In genomic region chr1:19922015-19922688, GRCh38 we compare ENCODE assay signal across 22 cellular contexts. TPM values are rescaled to one million over a fixed set of nuclear protein-coding genes. Genes with fewer than 3 reads are reported as not detected.
DNase-seq lines count a peak whose midpoint lies in the region; ATAC-seq, FAIRE-seq and TF ChIP-seq lines count a peak whose summit lies in the region.
"Had no signal": no experiment of that assay in that cellular context is flagged by ENCODE, and none has a peak within 500 bp of the region (broad histone marks: within the 10 kb centered on the region; RNA-seq: fewer than 3 reads in every experiment).

No MANE protein-coding gene starts in this region.

- CTCF ChIA-PET in activated CD8-positive, alpha-beta T cell treated with anti-CD3 and anti-CD28 coated beads, Interleukin-2, amount 10 ng/mL, durations not matched to agents 7 days and 5 days (lab: Charles Lee) = interaction anchor here (1.8 to 7.6 kb wide), 2 partner anchors 40 to 230 kb away, joined by 5 to 74 read pairs; partner anchors contain the start of gene OTUD3
- CTCF ChIA-PET in activated CD8-positive, alpha-beta T cell treated with anti-CD3 and anti-CD28 coated beads for 36 hours (lab: Charles Lee) = interaction anchor here (0.8 to 7.1 kb wide), 5 partner anchors 160 to 274 kb away, joined by 3 to 86 read pairs (median 3); no protein-coding TSS in a partner anchor
- CTCF ChIA-PET in K562 (lab: Yijun Ruan, JAX; ENCODE audit: low intra/inter-chr PET ratio) = no interaction called here

- no peak for TF ChIP-seq POLR2A in K562 (conservative IDR thresholded peaks at IDR 0.05)

- H3K27ac ChIP-seq in K562 (ENCODE audit: extremely low read depth, low read depth, low read length) = no peak overlapping the region
- H3K27ac ChIP-seq in trophoblast cell (ENCODE audit: low read depth, low read length) = no peak overlapping the region
- H3K27ac ChIP-seq in psoas muscle = no peak overlapping the region
- H3K27ac ChIP-seq: BLaER1, GM23248 had no signal

- no peak for TF ChIP-seq CTCF in activated CD8-positive, alpha-beta T cell treated with anti-CD3 and anti-CD28 coated beads for 36 hours (IDR thresholded peaks at IDR 0.05)
- TF ChIP-seq CTCF in K562 (IDR thresholded peaks at IDR 0.05 in 2 of 3, conservative IDR thresholded peaks at IDR 0.05 in 1 of 3; ENCODE audit: insufficient read depth in 2 of 3, low read depth in 1 of 3, low read length in 3 of 3) (no peak), psoas muscle (IDR thresholded peaks at IDR 0.05) (no peak)

- POLR2A ChIA-PET in activated CD8-positive, alpha-beta T cell treated with anti-CD3 and anti-CD28 coated beads, Interleukin-2, amount 10 ng/mL, durations not matched to agents 7 days and 5 days (lab: Charles Lee) = interaction anchor here (0.9 kb wide), 1 partner anchor 40 kb away, joined by 4 read pairs; the partner anchor contains the start of gene OTUD3
- POLR2A ChIA-PET in activated CD8-positive, alpha-beta T cell treated with anti-CD3 and anti-CD28 coated beads for 36 hours (lab: Charles Lee) = no interaction called here
- POLR2A ChIA-PET in K562 (lab: Yijun Ruan, JAX) = interaction anchor here (1.1 to 1.3 kb wide), 2 partner anchors 12 to 44 kb away, joined by 3 to 4 read pairs; no protein-coding TSS in a partner anchor

- no peak for TF ChIP-seq RAD21 in K562 (CRISPR knock-in tag; conservative IDR thresholded peaks at IDR 0.05 in 1 of 2, IDR thresholded peaks at IDR 0.05 in 1 of 2)

- H3K14ac ChIP-seq in trophoblast cell (ENCODE audit: low read length) = no peak overlapping the region

- no peak overlapping the region for H3K18ac ChIP-seq in trophoblast cell (ENCODE audit: low read length)

- no peaks in the 10 kb centered on the region for H4K20me1 ChIP-seq in K562 (replicated peaks; ENCODE audit: control insufficient read depth, insufficient read depth, low read length)
- H4K20me1 ChIP-seq: BLaER1 had no signal

- H3K27me3 ChIP-seq in K562 (ENCODE audit: control insufficient read depth in 2 of 2, insufficient read depth in 2 of 2, low read length in 2 of 2) (peaks cover 26 to 62% of the 10 kb centered on the region in 2 experiments; a peak in 4 of 5 replicates), trophoblast cell (ENCODE audit: insufficient read depth, low read length) (no peaks in the 10 kb centered on the region), psoas muscle (ENCODE audit: insufficient read depth in 3 of 3, low read length in 2 of 3) (peaks cover 0 to 6% (median 2%) of the 10 kb centered on the region in 3 donors)
- H3K27me3 ChIP-seq: BLaER1 had no signal

- no TSS peak for BruUV-seq in K562 (replicated peaks; lab: Mats Ljungman, UMichigan)

- no peak for TF ChIP-seq EP300 in K562 (IDR thresholded peaks at IDR 0.05; ENCODE audit: low read length)

- H3K9ac ChIP-seq in K562 (ENCODE audit: insufficient read depth in 1 of 2, low read depth in 2 of 2, low read length in 2 of 2) (0 out of 4 replicates have a peak overlapping the region, but pooled peaks of 1 of the 2 experiments have one; percentile 13), trophoblast cell (ENCODE audit: low read length) (no peak overlapping the region)
- H3K9ac ChIP-seq: BLaER1, GM23248 had no signal

- H3K9me1 ChIP-seq in K562 (ENCODE audit: control insufficient read depth, insufficient read depth, low read length) = no peaks in the 10 kb centered on the region

- no peak for DNase-seq in activated CD8-positive, alpha-beta T cell treated with anti-CD3 and anti-CD28 coated beads, Interleukin-2, amount 10 ng/mL, durations not matched to agents 7 days and 5 days
- no peak for DNase-seq in activated CD8-positive, alpha-beta T cell treated with anti-CD3 and anti-CD28 coated beads for 36 hours
- peak; percentile 35 for DNase-seq in LoVo (ENCODE audit: low spot score)
- DNase-seq in K562 (ENCODE audit: extremely low read depth in 1 of 4, low spot score in 3 of 4) = peak in 2 of 4 experiments; percentile 12 to 19
- DNase-seq in trophoblast cell = peak; percentile 48 to 77
- DNase-seq in Kasumi-1 (lab: John Stamatoyannopoulos, UW) = no peak
- no peak for DNase-seq in psoas muscle
- DNase-seq: CD4-positive, alpha-beta memory T cell; GDM1; GM23248; KBM-7; NCI-H1417 treated with DMSO at 0.1 percent for 48 hours; NCI-H1930; NK-92 treated with Interleukin-12 subunit alpha and Interleukin-12 subunit beta, amount 100 ng/mL, for 24 hours; Right ventricle myocardium superior; SW 1271 had no signal

- H3K4me1 ChIP-seq in K562 (replicated peaks in 1 of 2; ENCODE audit: control insufficient read depth in 2 of 2, insufficient read depth in 2 of 2, low read length in 2 of 2) (peaks cover 0 to 8% of the 10 kb centered on the region in 2 experiments; a peak in 2 of 5 replicates), trophoblast cell (ENCODE audit: control insufficient read depth in 1 of 2, insufficient read depth in 2 of 2, low read length in 2 of 2) (peaks cover 9 to 15% of the 10 kb centered on the region in 2 experiments), psoas muscle (no peaks in the 10 kb centered on the region)

- FAIRE-seq in K562 (lab: Jason Lieb, UNC) = no peak
- FAIRE-seq: RCC 7860 had no signal

- no peak overlapping the region for H3K4me3 Mint-ChIP-seq in activated CD8-positive, alpha-beta T cell treated with anti-CD3 and anti-CD28 coated beads, Interleukin-2, amount 10 ng/mL, durations not matched to agents 7 days and 5 days
- no peak overlapping the region for H3K4me3 Mint-ChIP-seq in activated CD8-positive, alpha-beta T cell treated with anti-CD3 and anti-CD28 coated beads for 36 hours
- H3K4me3 Mint-ChIP-seq: CD4-positive, alpha-beta memory T cell had no signal

- H3K36me3 ChIP-seq in K562 (ENCODE audit: control insufficient read depth, insufficient read depth, low read length) (no peaks in the 10 kb centered on the region), trophoblast cell (ENCODE audit: control insufficient read depth in 1 of 2, insufficient read depth in 2 of 2, low read length in 2 of 2) (no peaks in the 10 kb centered on the region), psoas muscle (ENCODE audit: insufficient read depth in 1 of 2, low read depth in 1 of 2) (no peaks in the 10 kb centered on the region)
- H3K36me3 ChIP-seq: BLaER1 had no signal

- H4K8ac ChIP-seq in trophoblast cell (ENCODE audit: low read depth, low read length) = no peak overlapping the region

- H3K79me1 ChIP-seq in trophoblast cell (ENCODE audit: low read length) = peaks cover 8% of the 10 kb centered on the region

- H3K4me2 ChIP-seq in K562 (ENCODE audit: insufficient read depth, low read length) = no peak overlapping the region
- H3K4me2 ChIP-seq in trophoblast cell (ENCODE audit: low read length) = no peak overlapping the region
- H3K4me2 ChIP-seq: BLaER1 had no signal

- no peak overlapping the region for H3K27ac Mint-ChIP-seq in activated CD8-positive, alpha-beta T cell treated with anti-CD3 and anti-CD28 coated beads, Interleukin-2, amount 10 ng/mL, durations not matched to agents 7 days and 5 days
- H3K27ac Mint-ChIP-seq in activated CD8-positive, alpha-beta T cell treated with anti-CD3 and anti-CD28 coated beads for 36 hours = no peak overlapping the region
- H3K27ac Mint-ChIP-seq: CD4-positive, alpha-beta memory T cell had no signal

- H3K9me3 Mint-ChIP-seq in activated CD8-positive, alpha-beta T cell treated with anti-CD3 and anti-CD28 coated beads, Interleukin-2, amount 10 ng/mL, durations not matched to agents 7 days and 5 days (ENCODE audit: insufficient read depth) = no peaks in the 10 kb centered on the region
- no peaks in the 10 kb centered on the region for H3K9me3 Mint-ChIP-seq in activated CD8-positive, alpha-beta T cell treated with anti-CD3 and anti-CD28 coated beads for 36 hours
- H3K9me3 Mint-ChIP-seq: CD4-positive, alpha-beta memory T cell had no signal

- no peak overlapping the region for H3K4me3 ChIP-seq in K562
- H3K4me3 ChIP-seq in trophoblast cell (ENCODE audit: low read depth, low read length) = no peak overlapping the region
- no peak overlapping the region for H3K4me3 ChIP-seq in psoas muscle
- H3K4me3 ChIP-seq: BLaER1, GM23248 had no signal

- intact Hi-C loops in activated CD8-positive, alpha-beta T cell treated with anti-CD3 and anti-CD28 coated beads for 36 hours (cut with micrococcal nuclease) = no loop called here
- intact Hi-C loops in K562 (cut with micrococcal nuclease) = no loop called here
- intact Hi-C loops in psoas muscle (cut with DNase I) = no loop called here

- H3K4me1 Mint-ChIP-seq in activated CD8-positive, alpha-beta T cell treated with anti-CD3 and anti-CD28 coated beads, Interleukin-2, amount 10 ng/mL, durations not matched to agents 7 days and 5 days (ENCODE audit: low read depth) = peaks cover 4% of the 10 kb centered on the region
- H3K4me1 Mint-ChIP-seq in activated CD8-positive, alpha-beta T cell treated with anti-CD3 and anti-CD28 coated beads for 36 hours (ENCODE audit: low read depth) = peaks cover 4% of the 10 kb centered on the region

- H2AK5ac ChIP-seq in trophoblast cell (ENCODE audit: low read length) = no peak overlapping the region

- no peaks in the 10 kb centered on the region for H3K36me3 Mint-ChIP-seq in activated CD8-positive, alpha-beta T cell treated with anti-CD3 and anti-CD28 coated beads, Interleukin-2, amount 10 ng/mL, durations not matched to agents 7 days and 5 days (ENCODE audit: low read depth)
- no peaks in the 10 kb centered on the region for H3K36me3 Mint-ChIP-seq in activated CD8-positive, alpha-beta T cell treated with anti-CD3 and anti-CD28 coated beads for 36 hours (ENCODE audit: low read depth)
- H3K36me3 Mint-ChIP-seq: CD4-positive, alpha-beta memory T cell had no signal

- no peak overlapping the region for H2BK12ac ChIP-seq in trophoblast cell (ENCODE audit: low read length)

- no peak overlapping the region for H4K12ac ChIP-seq in trophoblast cell (ENCODE audit: low read depth, low read length)

- H2AFZ ChIP-seq in K562 (ENCODE audit: low read depth, low read length) (no peak overlapping the region), trophoblast cell (ENCODE audit: insufficient read depth, low read length, poor library complexity) (no peak overlapping the region)
- H2AFZ ChIP-seq: GM23248 had no signal

- ATAC-seq in activated CD8-positive, alpha-beta T cell treated with anti-CD3 and anti-CD28 coated beads, Interleukin-2, amount 10 ng/mL, durations not matched to agents 7 days and 5 days = peak; percentile 8
- ATAC-seq in activated CD8-positive, alpha-beta T cell treated with anti-CD3 and anti-CD28 coated beads for 36 hours = no peak
- no peak; the same call in 2 of the 3 replicates for ATAC-seq in K562
- no peak for ATAC-seq in psoas muscle
- ATAC-seq in GM19452 (IDR thresholded peaks at IDR 0.05; ENCODE audit: unreplicated experiment) = no peak
- ATAC-seq: HCT116 had no signal

- H3K27me3 Mint-ChIP-seq in activated CD8-positive, alpha-beta T cell treated with anti-CD3 and anti-CD28 coated beads, Interleukin-2, amount 10 ng/mL, durations not matched to agents 7 days and 5 days (ENCODE audit: low read depth) = peaks cover 4% of the 10 kb centered on the region
- peaks cover 1% of the 10 kb centered on the region for H3K27me3 Mint-ChIP-seq in activated CD8-positive, alpha-beta T cell treated with anti-CD3 and anti-CD28 coated beads for 36 hours

- in situ Hi-C loops in K562 (cut with MboI) = loop anchor here (25.0 kb wide), 1 partner anchor 1290 kb away; no protein-coding TSS in a partner anchor

- no peak overlapping the region for H2BK120ac ChIP-seq in trophoblast cell (ENCODE audit: insufficient read depth, low read length, poor library complexity)

- H3K23ac ChIP-seq in trophoblast cell (ENCODE audit: low read length) = no peak overlapping the region

- no peak overlapping the region for H2BK5ac ChIP-seq in trophoblast cell (ENCODE audit: low read depth, low read length, poor library complexity)

- H3K4ac ChIP-seq in trophoblast cell (ENCODE audit: low read depth, low read length) = no peak overlapping the region

- 1% methylated on average over 17 of the region's 17 CpGs for WGBS in K562 (ENCODE audit: insufficient coverage, low coverage, missing lambda C conversion rate)
- no CpG with 5 or more reads among the region's 17 CpGs for WGBS in trophoblast cell (ENCODE audit: extremely low coverage, insufficient coverage, insufficient read length)
- WGBS in psoas muscle, 3 donors = 63 to 68% (median 64%) methylated on average over 15 to 17 of the region's 17 CpGs

- H3K79me2 ChIP-seq in K562 (ENCODE audit: control insufficient read depth, insufficient read depth, low read length) (no peaks in the 10 kb centered on the region), trophoblast cell (ENCODE audit: control insufficient read depth, insufficient read depth, low read length, poor library complexity) (peaks cover 2% of the 10 kb centered on the region)

- H4K91ac ChIP-seq in trophoblast cell (ENCODE audit: low read depth, low read length) = peak overlapping the region; percentile 2

- H3K9me3 ChIP-seq in K562 (replicated peaks; ENCODE audit: control insufficient read depth, insufficient read depth, low read depth, low read length) (no peaks in the 10 kb centered on the region), trophoblast cell (ENCODE audit: insufficient read depth, low read depth, low read length) (no peaks in the 10 kb centered on the region), psoas muscle (no peaks in the 10 kb centered on the region)
- H3K9me3 ChIP-seq: BLaER1 had no signal

RNA-seq across cellular contexts. Expression of gene PLA2G2E, which starts 1.3 kb away (rescaled TPM):
- total RNA-seq in activated CD8-positive, alpha-beta T cell treated with anti-CD3 and anti-CD28 coated beads, Interleukin-2, amount 10 ng/mL, durations not matched to agents 7 days and 5 days = not detected
- not detected for total RNA-seq in activated CD8-positive, alpha-beta T cell treated with anti-CD3 and anti-CD28 coated beads for 36 hours
- total RNA-seq in K562 (2011; cell fraction: chromatin; rRNA removed; ENCODE audit: low replicate concordance) = not detected in 2 replicates
- total RNA-seq in K562 (2011; cell fraction: nucleolus; rRNA removed) = not detected in 2 replicates
- not detected in 2 replicates for total RNA-seq in K562 (2011; cell fraction: nucleoplasm; rRNA removed)
- total RNA-seq in K562 (2014; rRNA removed) (not detected in 2 replicates), K562 (2014; rRNA removed; fragmentation: Illumina TruSeq; extraction: Trizol) (not detected in 2 replicates), K562 (2015; rRNA removed; fragmentation: Illumina TruSeq; extraction: Trizol) (not detected in 2 replicates), K562 (2021) (not detected in 2 replicates), psoas muscle (not detected)
- polyA plus RNA-seq in K562 (2011; rRNA removed) (not detected in 2 replicates), K562 (2014; fragmentation: Illumina TruSeq; extraction: Trizol) (not detected in 2 replicates), K562 (2014; fragmentation: Nextera tagmentation; extraction: Ambion mirVana) (not detected), K562 (2014; rRNA removed) (not detected in 2 replicates), psoas muscle (not detected)
- not detected in 2 replicates for polyA plus RNA-seq in K562 (2011; cell fraction: cytosol; rRNA removed)
- not detected in 2 replicates for polyA plus RNA-seq in K562 (2011; cell fraction: nucleus; rRNA removed)
- not detected in 2 replicates for polyA plus RNA-seq in K562 (2012)
- not detected in 2 replicates for polyA minus RNA-seq in K562 (2011; rRNA and poly(A)+ RNA removed)
- not detected in 2 replicates for polyA minus RNA-seq in K562 (2011; cell fraction: cytosol; rRNA and poly(A)+ RNA removed)
- not detected in 2 replicates for polyA minus RNA-seq in K562 (2011; cell fraction: nucleus; rRNA and poly(A)+ RNA removed)
- polyA plus RNA-seq in trophoblast cell (2013) = 0.10 and 0.14 TPM in 2 replicates
- total RNA-seq: A673; CD4-positive, alpha-beta memory T cell; Daoy; GM23248; Right ventricle myocardium superior had no signal
- polyA plus RNA-seq: CD4-positive, alpha-beta memory T cell; GM23248 had no signal

RNA-seq across cellular contexts. Expression of gene OTUD3, which starts 40.0 kb away (rescaled TPM):
- 10 to 100 TPM in 1 of 2 experiments, 1 to 10 TPM in 1; 9.7 to 10.4 TPM for total RNA-seq in activated CD8-positive, alpha-beta T cell treated with anti-CD3 and anti-CD28 coated beads, Interleukin-2, amount 10 ng/mL, durations not matched to agents 7 days and 5 days
- total RNA-seq in activated CD8-positive, alpha-beta T cell treated with anti-CD3 and anti-CD28 coated beads for 36 hours = 1 to 10 TPM; 7.3 to 8.7 TPM
- total RNA-seq in K562 (2011; cell fraction: chromatin; rRNA removed; ENCODE audit: low replicate concordance) = 45.0 and 82.9 TPM in 2 replicates
- 21.7 and 25.0 TPM in 2 replicates for total RNA-seq in K562 (2011; cell fraction: nucleolus; rRNA removed)
- total RNA-seq in K562 (2011; cell fraction: nucleoplasm; rRNA removed) = 43.3 and 74.3 TPM in 2 replicates
- 5.6 and 5.9 TPM in 2 replicates for total RNA-seq in K562 (2014; rRNA removed)
- total RNA-seq in K562 (2014; rRNA removed; fragmentation: Illumina TruSeq; extraction: Trizol) = 13.6 and 16.0 TPM in 2 replicates
- 13.7 and 15.6 TPM in 2 replicates for total RNA-seq in K562 (2015; rRNA removed; fragmentation: Illumina TruSeq; extraction: Trizol)
- 10.9 and 13.3 TPM in 2 replicates for total RNA-seq in K562 (2021)
- polyA plus RNA-seq in K562 (2011; rRNA removed) = 16.6 and 18.8 TPM in 2 replicates
- 2.9 and 13.2 TPM in 2 replicates for polyA plus RNA-seq in K562 (2011; cell fraction: cytosol; rRNA removed)
- 22.7 and 36.7 TPM in 2 replicates for polyA plus RNA-seq in K562 (2011; cell fraction: nucleus; rRNA removed)
- polyA plus RNA-seq in K562 (2012) = 6.3 TPM in 2 replicates
- polyA plus RNA-seq in K562 (2014; fragmentation: Illumina TruSeq; extraction: Trizol) = 8.3 and 8.6 TPM in 2 replicates
- 1 to 10 TPM; 2.0 to 2.8 TPM for polyA plus RNA-seq in K562 (2014; fragmentation: Nextera tagmentation; extraction: Ambion mirVana)
- 11.0 and 11.7 TPM in 2 replicates for polyA plus RNA-seq in K562 (2014; rRNA removed)
- 23.5 and 27.6 TPM in 2 replicates for polyA minus RNA-seq in K562 (2011; rRNA and poly(A)+ RNA removed)
- polyA minus RNA-seq in K562 (2011; cell fraction: cytosol; rRNA and poly(A)+ RNA removed) = 3.9 and 5.8 TPM in 2 replicates
- polyA minus RNA-seq in K562 (2011; cell fraction: nucleus; rRNA and poly(A)+ RNA removed) = 19.0 and 27.2 TPM in 2 replicates
- polyA plus RNA-seq in trophoblast cell (2013) = 19.6 TPM in 2 replicates
- total RNA-seq in psoas muscle = 1 to 10 TPM; 5.0 to 6.7 (median 6.0) TPM
- 1 to 10 TPM; 2.3 to 7.6 (median 6.1) TPM for polyA plus RNA-seq in psoas muscle

RNA-seq across cellular contexts. Expression of gene PLA2G2A, which starts 57.3 kb away (rescaled TPM):
- not detected for total RNA-seq in activated CD8-positive, alpha-beta T cell treated with anti-CD3 and anti-CD28 coated beads, Interleukin-2, amount 10 ng/mL, durations not matched to agents 7 days and 5 days
- not detected for total RNA-seq in activated CD8-positive, alpha-beta T cell treated with anti-CD3 and anti-CD28 coated beads for 36 hours
- not detected in 2 replicates for total RNA-seq in K562 (2011; cell fraction: chromatin; rRNA removed; ENCODE audit: low replicate concordance)
- total RNA-seq in K562 (2011; cell fraction: nucleolus; rRNA removed) = not detected in 2 replicates
- total RNA-seq in K562 (2011; cell fraction: nucleoplasm; rRNA removed) = not detected in 2 replicates
- not detected in 2 replicates for total RNA-seq in K562 (2014; rRNA removed)
- total RNA-seq in K562 (2014; rRNA removed; fragmentation: Illumina TruSeq; extraction: Trizol) = not detected in 2 replicates
- not detected in 2 replicates for total RNA-seq in K562 (2015; rRNA removed; fragmentation: Illumina TruSeq; extraction: Trizol)
- total RNA-seq in K562 (2021) = 0.18 TPM in 1 of 2 replicates, not detected in the other
- not detected in 2 replicates for polyA plus RNA-seq in K562 (2011; rRNA removed)
- not detected in 2 replicates for polyA plus RNA-seq in K562 (2011; cell fraction: cytosol; rRNA removed)
- not detected in 2 replicates for polyA plus RNA-seq in K562 (2011; cell fraction: nucleus; rRNA removed)
- polyA plus RNA-seq in K562 (2012) = 0.10 TPM in 1 of 2 replicates, not detected in the other
- not detected in 2 replicates for polyA plus RNA-seq in K562 (2014; fragmentation: Illumina TruSeq; extraction: Trizol)
- polyA plus RNA-seq in K562 (2014; fragmentation: Nextera tagmentation; extraction: Ambion mirVana) = not detected
- not detected in 2 replicates for polyA plus RNA-seq in K562 (2014; rRNA removed)
- polyA minus RNA-seq in K562 (2011; rRNA and poly(A)+ RNA removed) = not detected in 2 replicates
- polyA minus RNA-seq in K562 (2011; cell fraction: cytosol; rRNA and poly(A)+ RNA removed) = not detected in 2 replicates
- polyA minus RNA-seq in K562 (2011; cell fraction: nucleus; rRNA and poly(A)+ RNA removed) = not detected in 2 replicates
- polyA plus RNA-seq in trophoblast cell (2013) = 3.7 TPM in 2 replicates
- total RNA-seq in psoas muscle = 10 to 100 TPM in 3 of 4 donors, 1 to 10 TPM in 1; 9.6 to 77.2 (median 22.7) TPM
- 100 to 1,000 TPM; 139 to 152 (median 139) TPM for polyA plus RNA-seq in psoas muscle
- total RNA-seq: A673; CD4-positive, alpha-beta memory T cell; Daoy; GM23248 had no signal
- polyA plus RNA-seq: CD4-positive, alpha-beta memory T cell had no signal

Comparison
In these comparisons a context has a peak if more than half of its experiments do, and no peak if none do; other contexts are left out.
1. DNase-seq: peak in LoVo (single experiment) and trophoblast cell (2 of 2); none in activated CD8-positive, alpha-beta T cell treated with anti-CD3 and anti-CD28 coated beads, Interleukin-2, amount 10 ng/mL, durations not matched to agents 7 days and 5 days (single experiment), activated CD8-positive, alpha-beta T cell treated with anti-CD3 and anti-CD28 coated beads for 36 hours (single experiment), Kasumi-1 (0 of 2) and psoas muscle (0 of 2).
2. RNA of gene PLA2G2A, which starts 57.3 kb away (total RNA-seq): 9.6 to 77.2 TPM in psoas muscle; not detected in activated CD8-positive, alpha-beta T cell treated with anti-CD3 and anti-CD28 coated beads, Interleukin-2, amount 10 ng/mL, durations not matched to agents 7 days and 5 days, not detected in activated CD8-positive, alpha-beta T cell treated with anti-CD3 and anti-CD28 coated beads for 36 hours and 0.18 TPM in K562; every median in the first group is over 4 times any median in the second.